ENCODE assay signal across 19 cellular contexts in the genomic region with DNA sequence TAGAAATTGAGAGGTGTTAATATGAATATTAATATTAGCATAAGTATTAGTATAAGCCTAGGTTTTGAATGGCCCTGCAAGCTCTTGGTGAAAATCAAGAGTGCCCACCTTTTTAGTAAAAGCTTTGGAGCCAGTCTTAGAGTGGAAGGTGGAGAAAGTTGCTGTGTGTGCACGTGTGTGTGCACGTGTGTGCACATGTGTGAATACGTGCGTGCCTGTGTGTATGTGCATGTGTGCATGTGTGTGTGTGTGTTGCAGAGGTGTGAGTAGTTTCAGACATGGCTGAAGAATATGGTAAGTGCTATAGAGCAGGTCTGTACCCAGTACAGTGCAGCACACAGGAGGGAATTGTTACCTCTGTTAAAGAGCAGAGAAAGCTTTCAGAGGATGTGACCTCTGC.
"Had no signal": no experiment of that assay in that cellular context is flagged by ENCODE, and none has a peak within 500 bp of the region (broad histone marks: within the 10 kb centered on the region; RNA-seq: fewer than 3 reads in every experiment).

No MANE protein-coding gene starts in this region.

- H3K9me3 Mint-ChIP-seq: immature natural killer cell, mesothelial cell of epicardium had no signal

- H3K27ac Mint-ChIP-seq: immature natural killer cell, mesothelial cell of epicardium had no signal

- ATAC-seq: foreskin keratinocyte, left lung, lower lobe of right lung, mucosa of descending colon had no signal

- H3K36me3 ChIP-seq: esophagus muscularis mucosa, gastroesophageal sphincter, heart left ventricle, left lung, lower lobe of right lung had no signal

- H3K27ac ChIP-seq: coronary artery, dorsolateral prefrontal cortex, foreskin keratinocyte, gastroesophageal sphincter, heart left ventricle, hepatocyte, left lung, lower lobe of right lung had no signal

- H3K4me3 ChIP-seq: coronary artery, dorsolateral prefrontal cortex, esophagus muscularis mucosa, gastroesophageal sphincter, heart left ventricle, hepatocyte, left lung, lower lobe of right lung, mucosa of descending colon had no signal

- DNase-seq: dermis blood vessel endothelial cell; dorsolateral prefrontal cortex; effector CD4-positive, alpha-beta T cell; effector memory CD4-positive, alpha-beta T cell; foreskin keratinocyte; hypothalamus; immature natural killer cell; left cardiac atrium; left lung; left ventricle myocardium superior; lower lobe of right lung; mesenchymal stem cell; mucosa of descending colon had no signal

- H3K9me3 ChIP-seq: esophagus muscularis mucosa, gastroesophageal sphincter, heart left ventricle, left lung, lower lobe of right lung, mucosa of descending colon had no signal

- H3K27me3 ChIP-seq: dorsolateral prefrontal cortex, esophagus muscularis mucosa, gastroesophageal sphincter, heart left ventricle, hepatocyte, left lung had no signal

- H3K4me3 Mint-ChIP-seq: immature natural killer cell, mesothelial cell of epicardium had no signal

- H3K4me1 ChIP-seq: esophagus muscularis mucosa, foreskin keratinocyte, gastroesophageal sphincter, left lung, lower lobe of right lung had no signal

- H3K4me1 Mint-ChIP-seq: immature natural killer cell, mesothelial cell of epicardium had no signal
